ENCODE assay signal across 12 cellular contexts in the genomic region with DNA sequence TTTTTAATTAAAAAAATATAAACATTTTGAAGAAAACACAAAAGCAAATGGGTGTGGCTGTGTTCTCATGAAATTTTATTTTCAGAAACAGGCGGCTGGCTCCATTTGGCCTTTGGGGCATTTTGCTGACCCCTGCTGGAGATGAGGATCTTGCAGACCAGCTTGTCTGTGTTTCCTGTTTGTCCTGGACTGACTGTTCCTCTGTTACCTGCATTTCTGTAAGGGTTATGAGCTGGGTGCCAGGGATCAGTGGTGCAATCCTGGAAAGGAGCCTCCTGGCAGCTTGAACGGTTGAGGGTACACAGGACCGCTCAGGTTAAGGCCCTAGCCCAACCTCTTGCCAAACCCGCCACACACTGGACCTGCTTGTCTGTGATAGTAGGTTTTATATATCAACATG. TPM values are rescaled to one million over a fixed set of nuclear protein-coding genes. Genes with fewer than 3 reads are reported as not detected.
DNase-seq lines count a peak whose midpoint lies in the region; ATAC-seq and TF ChIP-seq lines count a peak whose summit lies in the region.
"Had no signal": no experiment of that assay in that cellular context is flagged by ENCODE, and none has a peak within 500 bp of the region (broad histone marks: within the 10 kb centered on the region; RNA-seq: fewer than 3 reads in every experiment).

No MANE protein-coding gene starts in this region.

- no peaks in the 10 kb centered on the region for H3K9me3 ChIP-seq in adrenal gland (replicated peaks in 1 of 3)
- H3K9me3 ChIP-seq: gastrocnemius medialis had no signal

- 67 to 75% (median 73%) methylated on average over 1 to 4 of the region's 4 CpGs for WGBS in adrenal gland, 4 donors

- TF ChIP-seq POLR2A in GM18505 (IDR thresholded peaks at IDR 0.05; ENCODE audit: borderline replicate concordance, extremely low read depth, insufficient read depth, insufficient read length), result no peak
- TF ChIP-seq POLR2A in adrenal gland (IDR thresholded peaks at IDR 0.05), result no peak

- no peaks in the 10 kb centered on the region for H3K27me3 ChIP-seq in adrenal gland

- H3K27ac ChIP-seq in substantia nigra (ENCODE audit: low read depth, low read length, poor library complexity, severe bottlenecking), result no peak overlapping the region
- H3K27ac ChIP-seq in adrenal gland, result no peak overlapping the region
- H3K27ac ChIP-seq: gastrocnemius medialis had no signal

- intact Hi-C loops in adrenal gland (cut with DNase I), result loop anchor here (10.0 kb wide), 3 partner anchors 184 to 274 kb away; no protein-coding TSS in a partner anchor

- peak; percentile 37 for TF ChIP-seq CTCF in AG09309 (IDR thresholded peaks at IDR 0.05; ENCODE audit: control insufficient read depth, insufficient read depth, low read depth, low read length, missing control alignments)
- peak; percentile 48 for TF ChIP-seq CTCF in GM12873 (IDR thresholded peaks at IDR 0.05; ENCODE audit: insufficient read depth, low read depth, low read length, missing control alignments)
- TF ChIP-seq CTCF in fibroblast of mammary gland (conservative IDR thresholded peaks at IDR 0.05; ENCODE audit: control insufficient read depth, insufficient read depth, low read depth, low read length), result peak; percentile 27
- TF ChIP-seq CTCF in adrenal gland (IDR thresholded peaks at IDR 0.05), result peak in 1 of 6 experiments; percentile 12

- DNase-seq in AG09309 (ENCODE audit: low read depth) (no peak), OCI-M1 (lab: John Stamatoyannopoulos, UW) (peak; percentile 18), fibroblast of mammary gland (ENCODE audit: low read depth) (no peak), substantia nigra (lab: John Stamatoyannopoulos, UW) (no peak), adrenal gland (no peak)
- DNase-seq: gastrocnemius medialis, KG1, SIG-M5 had no signal

- H3K36me3 ChIP-seq in adrenal gland (replicated peaks in 1 of 2), result no peaks in the 10 kb centered on the region
- H3K36me3 ChIP-seq: gastrocnemius medialis had no signal

- H3K4me1 ChIP-seq in adrenal gland (replicated peaks in 1 of 2), result no peaks in the 10 kb centered on the region
- H3K4me1 ChIP-seq: gastrocnemius medialis had no signal

- ATAC-seq in GM18505 (IDR thresholded peaks at IDR 0.05; ENCODE audit: unreplicated experiment) (no peak), GM19328 (IDR thresholded peaks at IDR 0.05; ENCODE audit: unreplicated experiment) (no peak)
- ATAC-seq: gastrocnemius medialis; stimulated activated memory B cell treated with anti-CD40 and anti-IgM and Interleukin-4, amounts not matched to agents 10 μg/mL and 1 μg/mL and 100 μg/mL, for 72 hours had no signal

- no peak overlapping the region for H3K4me3 ChIP-seq in AG09309 (ENCODE audit: control insufficient read depth, low read depth, low read length)
- no peak overlapping the region for H3K4me3 ChIP-seq in fibroblast of mammary gland (ENCODE audit: control insufficient read depth, low read depth, low read length)
- H3K4me3 ChIP-seq in adrenal gland, result no peak overlapping the region
- H3K4me3 ChIP-seq: gastrocnemius medialis had no signal

RNA-seq across cellular contexts. Expression of a gene that starts 49.9 kb away (rescaled TPM):
- total RNA-seq in adrenal gland, result 10 to 100 TPM in 7 of 8 donors, 1 to 10 TPM in 1; 8.5 to 51.5 (median 27.8) TPM
- polyA plus RNA-seq in adrenal gland, result 10 to 100 TPM in 2 of 3 donors, 1 to 10 TPM in 1; 4.6 to 44.7 (median 31.0) TPM
